1 cellular context compared by ENCODE assay signal in the genomic region with DNA sequence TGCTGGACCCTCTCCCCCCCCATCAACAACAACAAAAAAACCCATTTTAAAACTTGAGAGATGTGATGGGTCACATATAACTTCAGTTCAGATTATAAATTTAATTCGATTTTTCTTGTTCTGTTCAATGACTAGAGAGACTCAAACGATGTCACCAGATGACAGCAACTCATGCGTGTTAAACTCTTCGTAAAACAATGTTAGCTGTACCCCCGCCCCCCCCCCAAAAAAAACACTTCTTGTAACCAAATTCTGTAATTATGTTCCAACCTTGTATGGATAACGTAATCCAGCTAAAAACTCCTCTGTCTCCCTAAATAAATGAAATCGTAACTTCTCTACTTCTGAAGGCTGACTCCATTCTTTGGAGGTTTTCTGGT.
TF ChIP-seq lines count a peak whose summit lies in the region.

No MANE protein-coding gene starts in this region.

TF ChIP-seq in HEK293, 187 proteins besides CTCF, POLR2A, EP300 and RAD21 (continued from another document):
- TF ChIP-seq, protein P1, sequence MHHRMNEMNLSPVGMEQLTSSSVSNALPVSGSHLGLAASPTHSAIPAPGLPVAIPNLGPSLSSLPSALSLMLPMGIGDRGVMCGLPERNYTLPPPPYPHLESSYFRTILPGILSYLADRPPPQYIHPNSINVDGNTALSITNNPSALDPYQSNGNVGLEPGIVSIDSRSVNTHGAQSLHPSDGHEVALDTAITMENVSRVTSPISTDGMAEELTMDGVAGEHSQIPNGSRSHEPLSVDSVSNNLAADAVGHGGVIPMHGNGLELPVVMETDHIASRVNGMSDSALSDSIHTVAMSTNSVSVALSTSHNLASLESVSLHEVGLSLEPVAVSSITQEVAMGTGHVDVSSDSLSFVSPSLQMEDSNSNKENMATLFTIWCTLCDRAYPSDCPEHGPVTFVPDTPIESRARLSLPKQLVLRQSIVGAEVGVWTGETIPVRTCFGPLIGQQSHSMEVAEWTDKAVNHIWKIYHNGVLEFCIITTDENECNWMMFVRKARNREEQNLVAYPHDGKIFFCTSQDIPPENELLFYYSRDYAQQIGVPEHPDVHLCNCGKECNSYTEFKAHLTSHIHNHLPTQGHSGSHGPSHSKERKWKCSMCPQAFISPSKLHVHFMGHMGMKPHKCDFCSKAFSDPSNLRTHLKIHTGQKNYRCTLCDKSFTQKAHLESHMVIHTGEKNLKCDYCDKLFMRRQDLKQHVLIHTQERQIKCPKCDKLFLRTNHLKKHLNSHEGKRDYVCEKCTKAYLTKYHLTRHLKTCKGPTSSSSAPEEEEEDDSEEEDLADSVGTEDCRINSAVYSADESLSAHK (tag by site-specific recombination; IDR thresholded peaks at IDR 0.05), result no peak
- TF ChIP-seq ZNF596 (tag by site-specific recombination; IDR thresholded peaks at IDR 0.05) (no peak), ZBTB21 (tag by site-specific recombination; IDR thresholded peaks at IDR 0.05) (no peak), ZNF660 (tag by site-specific recombination; IDR thresholded peaks at IDR 0.05) (no peak), KLF1 (tag by site-specific recombination; IDR thresholded peaks at IDR 0.05) (no peak)
TF ChIP-seq in HEK293: peak in this region for 15.
